In the genomic region with DNA sequence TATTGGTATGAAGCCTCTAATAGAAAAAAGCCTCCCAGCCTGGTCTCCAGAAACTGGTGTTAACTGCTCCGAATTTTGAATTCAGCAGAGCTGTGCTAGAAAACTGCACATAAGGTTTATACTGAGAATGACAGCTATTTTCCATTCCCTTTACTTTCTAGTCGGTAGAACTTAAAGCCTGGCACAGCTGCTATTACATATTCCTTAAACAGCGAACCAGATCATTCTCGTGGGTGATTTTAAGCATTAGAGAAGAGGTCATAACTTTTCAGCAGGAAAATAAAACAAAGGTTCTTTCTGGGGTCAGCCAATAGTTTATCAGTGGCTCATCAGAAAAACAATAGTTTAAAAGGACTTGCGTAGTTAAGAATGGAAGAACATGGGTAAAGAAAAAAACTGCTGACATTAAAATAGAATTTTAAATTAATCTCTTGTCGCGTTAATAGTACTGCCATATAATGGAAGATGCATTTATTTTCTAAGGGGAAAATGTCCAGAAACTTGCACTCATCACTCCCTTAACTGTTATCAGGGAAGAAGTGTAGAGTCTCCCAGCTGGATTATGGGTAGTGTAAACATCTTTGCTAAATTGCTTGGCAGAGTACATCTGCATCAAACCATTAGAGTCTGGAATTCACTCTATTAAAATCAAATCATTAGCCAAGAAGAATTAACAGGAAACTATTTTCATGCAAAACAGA, we compare ENCODE assay signal across 2 cellular contexts.
TF ChIP-seq lines count a peak whose summit lies in the region.

No MANE protein-coding gene starts in this region.

TF ChIP-seq in SK-N-SH, 30 proteins besides CTCF, POLR2A, EP300 and RAD21 (continued from another document):
- TF ChIP-seq, protein P1, sequence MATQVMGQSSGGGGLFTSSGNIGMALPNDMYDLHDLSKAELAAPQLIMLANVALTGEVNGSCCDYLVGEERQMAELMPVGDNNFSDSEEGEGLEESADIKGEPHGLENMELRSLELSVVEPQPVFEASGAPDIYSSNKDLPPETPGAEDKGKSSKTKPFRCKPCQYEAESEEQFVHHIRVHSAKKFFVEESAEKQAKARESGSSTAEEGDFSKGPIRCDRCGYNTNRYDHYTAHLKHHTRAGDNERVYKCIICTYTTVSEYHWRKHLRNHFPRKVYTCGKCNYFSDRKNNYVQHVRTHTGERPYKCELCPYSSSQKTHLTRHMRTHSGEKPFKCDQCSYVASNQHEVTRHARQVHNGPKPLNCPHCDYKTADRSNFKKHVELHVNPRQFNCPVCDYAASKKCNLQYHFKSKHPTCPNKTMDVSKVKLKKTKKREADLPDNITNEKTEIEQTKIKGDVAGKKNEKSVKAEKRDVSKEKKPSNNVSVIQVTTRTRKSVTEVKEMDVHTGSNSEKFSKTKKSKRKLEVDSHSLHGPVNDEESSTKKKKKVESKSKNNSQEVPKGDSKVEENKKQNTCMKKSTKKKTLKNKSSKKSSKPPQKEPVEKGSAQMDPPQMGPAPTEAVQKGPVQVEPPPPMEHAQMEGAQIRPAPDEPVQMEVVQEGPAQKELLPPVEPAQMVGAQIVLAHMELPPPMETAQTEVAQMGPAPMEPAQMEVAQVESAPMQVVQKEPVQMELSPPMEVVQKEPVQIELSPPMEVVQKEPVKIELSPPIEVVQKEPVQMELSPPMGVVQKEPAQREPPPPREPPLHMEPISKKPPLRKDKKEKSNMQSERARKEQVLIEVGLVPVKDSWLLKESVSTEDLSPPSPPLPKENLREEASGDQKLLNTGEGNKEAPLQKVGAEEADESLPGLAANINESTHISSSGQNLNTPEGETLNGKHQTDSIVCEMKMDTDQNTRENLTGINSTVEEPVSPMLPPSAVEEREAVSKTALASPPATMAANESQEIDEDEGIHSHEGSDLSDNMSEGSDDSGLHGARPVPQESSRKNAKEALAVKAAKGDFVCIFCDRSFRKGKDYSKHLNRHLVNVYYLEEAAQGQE (IDR thresholded peaks at IDR 0.05; ENCODE audit: low read depth, low read length), result no peak
- no peak for TF ChIP-seq JUND (IDR thresholded peaks at IDR 0.05)
- TF ChIP-seq, protein P2, sequence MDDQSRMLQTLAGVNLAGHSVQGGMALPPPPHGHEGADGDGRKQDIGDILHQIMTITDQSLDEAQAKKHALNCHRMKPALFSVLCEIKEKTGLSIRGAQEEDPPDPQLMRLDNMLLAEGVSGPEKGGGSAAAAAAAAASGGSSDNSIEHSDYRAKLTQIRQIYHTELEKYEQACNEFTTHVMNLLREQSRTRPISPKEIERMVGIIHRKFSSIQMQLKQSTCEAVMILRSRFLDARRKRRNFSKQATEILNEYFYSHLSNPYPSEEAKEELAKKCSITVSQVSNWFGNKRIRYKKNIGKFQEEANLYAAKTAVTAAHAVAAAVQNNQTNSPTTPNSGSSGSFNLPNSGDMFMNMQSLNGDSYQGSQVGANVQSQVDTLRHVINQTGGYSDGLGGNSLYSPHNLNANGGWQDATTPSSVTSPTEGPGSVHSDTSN (IDR thresholded peaks at IDR 0.05), result no peak
- TF ChIP-seq, protein P3, sequence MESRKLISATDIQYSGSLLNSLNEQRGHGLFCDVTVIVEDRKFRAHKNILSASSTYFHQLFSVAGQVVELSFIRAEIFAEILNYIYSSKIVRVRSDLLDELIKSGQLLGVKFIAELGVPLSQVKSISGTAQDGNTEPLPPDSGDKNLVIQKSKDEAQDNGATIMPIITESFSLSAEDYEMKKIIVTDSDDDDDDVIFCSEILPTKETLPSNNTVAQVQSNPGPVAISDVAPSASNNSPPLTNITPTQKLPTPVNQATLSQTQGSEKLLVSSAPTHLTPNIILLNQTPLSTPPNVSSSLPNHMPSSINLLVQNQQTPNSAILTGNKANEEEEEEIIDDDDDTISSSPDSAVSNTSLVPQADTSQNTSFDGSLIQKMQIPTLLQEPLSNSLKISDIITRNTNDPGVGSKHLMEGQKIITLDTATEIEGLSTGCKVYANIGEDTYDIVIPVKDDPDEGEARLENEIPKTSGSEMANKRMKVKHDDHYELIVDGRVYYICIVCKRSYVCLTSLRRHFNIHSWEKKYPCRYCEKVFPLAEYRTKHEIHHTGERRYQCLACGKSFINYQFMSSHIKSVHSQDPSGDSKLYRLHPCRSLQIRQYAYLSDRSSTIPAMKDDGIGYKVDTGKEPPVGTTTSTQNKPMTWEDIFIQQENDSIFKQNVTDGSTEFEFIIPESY (IDR thresholded peaks at IDR 0.05; ENCODE audit: borderline replicate concordance, low read depth), result no peak
- no peak for TF ChIP-seq POLR2AphosphoS5 (IDR thresholded peaks at IDR 0.05; ENCODE audit: low read depth, low read length)
- TF ChIP-seq RFX5 (IDR thresholded peaks at IDR 0.05; ENCODE audit: low read length), result no peak
- no peak for TF ChIP-seq CHD2 (IDR thresholded peaks at IDR 0.05; ENCODE audit: low read length, partially characterized antibody)
- TF ChIP-seq GATA2 (CRISPR knock-in tag; IDR thresholded peaks at IDR 0.05), result no peak
- no peak for TF ChIP-seq SMC3 (IDR thresholded peaks at IDR 0.05; ENCODE audit: low read depth, low read length)
- no peak for TF ChIP-seq FOXM1 (IDR thresholded peaks at IDR 0.05; ENCODE audit: low read depth)
- no peak for TF ChIP-seq TCF12 (IDR thresholded peaks at IDR 0.05)
- TF ChIP-seq RXRA (IDR thresholded peaks at IDR 0.05; ENCODE audit: borderline replicate concordance, low read depth), result no peak
- TF ChIP-seq YY1 (IDR thresholded peaks at IDR 0.05; ENCODE audit: low read depth), result no peak

TF ChIP-seq in SK-N-SH treated with all-trans-retinoic acid at 6 μM for 48 hours, 23 proteins besides CTCF, POLR2A, EP300 and RAD21 (continued from another document):
- TF ChIP-seq, protein P4, sequence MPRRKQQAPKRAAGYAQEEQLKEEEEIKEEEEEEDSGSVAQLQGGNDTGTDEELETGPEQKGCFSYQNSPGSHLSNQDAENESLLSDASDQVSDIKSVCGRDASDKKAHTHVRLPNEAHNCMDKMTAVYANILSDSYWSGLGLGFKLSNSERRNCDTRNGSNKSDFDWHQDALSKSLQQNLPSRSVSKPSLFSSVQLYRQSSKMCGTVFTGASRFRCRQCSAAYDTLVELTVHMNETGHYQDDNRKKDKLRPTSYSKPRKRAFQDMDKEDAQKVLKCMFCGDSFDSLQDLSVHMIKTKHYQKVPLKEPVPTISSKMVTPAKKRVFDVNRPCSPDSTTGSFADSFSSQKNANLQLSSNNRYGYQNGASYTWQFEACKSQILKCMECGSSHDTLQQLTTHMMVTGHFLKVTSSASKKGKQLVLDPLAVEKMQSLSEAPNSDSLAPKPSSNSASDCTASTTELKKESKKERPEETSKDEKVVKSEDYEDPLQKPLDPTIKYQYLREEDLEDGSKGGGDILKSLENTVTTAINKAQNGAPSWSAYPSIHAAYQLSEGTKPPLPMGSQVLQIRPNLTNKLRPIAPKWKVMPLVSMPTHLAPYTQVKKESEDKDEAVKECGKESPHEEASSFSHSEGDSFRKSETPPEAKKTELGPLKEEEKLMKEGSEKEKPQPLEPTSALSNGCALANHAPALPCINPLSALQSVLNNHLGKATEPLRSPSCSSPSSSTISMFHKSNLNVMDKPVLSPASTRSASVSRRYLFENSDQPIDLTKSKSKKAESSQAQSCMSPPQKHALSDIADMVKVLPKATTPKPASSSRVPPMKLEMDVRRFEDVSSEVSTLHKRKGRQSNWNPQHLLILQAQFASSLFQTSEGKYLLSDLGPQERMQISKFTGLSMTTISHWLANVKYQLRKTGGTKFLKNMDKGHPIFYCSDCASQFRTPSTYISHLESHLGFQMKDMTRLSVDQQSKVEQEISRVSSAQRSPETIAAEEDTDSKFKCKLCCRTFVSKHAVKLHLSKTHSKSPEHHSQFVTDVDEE (CRISPR knock-in tag; IDR thresholded peaks at IDR 0.05), result no peak
- TF ChIP-seq, protein P5, sequence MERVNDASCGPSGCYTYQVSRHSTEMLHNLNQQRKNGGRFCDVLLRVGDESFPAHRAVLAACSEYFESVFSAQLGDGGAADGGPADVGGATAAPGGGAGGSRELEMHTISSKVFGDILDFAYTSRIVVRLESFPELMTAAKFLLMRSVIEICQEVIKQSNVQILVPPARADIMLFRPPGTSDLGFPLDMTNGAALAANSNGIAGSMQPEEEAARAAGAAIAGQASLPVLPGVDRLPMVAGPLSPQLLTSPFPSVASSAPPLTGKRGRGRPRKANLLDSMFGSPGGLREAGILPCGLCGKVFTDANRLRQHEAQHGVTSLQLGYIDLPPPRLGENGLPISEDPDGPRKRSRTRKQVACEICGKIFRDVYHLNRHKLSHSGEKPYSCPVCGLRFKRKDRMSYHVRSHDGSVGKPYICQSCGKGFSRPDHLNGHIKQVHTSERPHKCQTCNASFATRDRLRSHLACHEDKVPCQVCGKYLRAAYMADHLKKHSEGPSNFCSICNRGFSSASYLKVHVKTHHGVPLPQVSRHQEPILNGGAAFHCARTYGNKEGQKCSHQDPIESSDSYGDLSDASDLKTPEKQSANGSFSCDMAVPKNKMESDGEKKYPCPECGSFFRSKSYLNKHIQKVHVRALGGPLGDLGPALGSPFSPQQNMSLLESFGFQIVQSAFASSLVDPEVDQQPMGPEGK (CRISPR knock-in tag; IDR thresholded peaks at IDR 0.05; ENCODE audit: borderline replicate concordance), result no peak
- TF ChIP-seq ZNF70 (CRISPR knock-in tag; IDR thresholded peaks at IDR 0.05), result no peak
- TF ChIP-seq, protein P6, sequence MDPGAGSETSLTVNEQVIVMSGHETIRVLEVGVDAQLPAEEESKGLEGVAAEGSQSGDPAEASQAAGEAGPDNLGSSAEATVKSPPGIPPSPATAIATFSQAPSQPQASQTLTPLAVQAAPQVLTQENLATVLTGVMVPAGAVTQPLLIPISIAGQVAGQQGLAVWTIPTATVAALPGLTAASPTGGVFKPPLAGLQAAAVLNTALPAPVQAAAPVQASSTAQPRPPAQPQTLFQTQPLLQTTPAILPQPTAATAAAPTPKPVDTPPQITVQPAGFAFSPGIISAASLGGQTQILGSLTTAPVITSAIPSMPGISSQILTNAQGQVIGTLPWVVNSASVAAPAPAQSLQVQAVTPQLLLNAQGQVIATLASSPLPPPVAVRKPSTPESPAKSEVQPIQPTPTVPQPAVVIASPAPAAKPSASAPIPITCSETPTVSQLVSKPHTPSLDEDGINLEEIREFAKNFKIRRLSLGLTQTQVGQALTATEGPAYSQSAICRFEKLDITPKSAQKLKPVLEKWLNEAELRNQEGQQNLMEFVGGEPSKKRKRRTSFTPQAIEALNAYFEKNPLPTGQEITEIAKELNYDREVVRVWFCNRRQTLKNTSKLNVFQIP (CRISPR knock-in tag; IDR thresholded peaks at IDR 0.05; ENCODE audit: borderline replicate concordance, low read depth), result no peak
- no peak for TF ChIP-seq ZC3H10 (CRISPR knock-in tag; IDR thresholded peaks at IDR 0.05)
- no peak for TF ChIP-seq ZFP30 (CRISPR knock-in tag; IDR thresholded peaks at IDR 0.05)
